Comparison of ENCODE assay signal across 8 cellular contexts in the genomic region with DNA sequence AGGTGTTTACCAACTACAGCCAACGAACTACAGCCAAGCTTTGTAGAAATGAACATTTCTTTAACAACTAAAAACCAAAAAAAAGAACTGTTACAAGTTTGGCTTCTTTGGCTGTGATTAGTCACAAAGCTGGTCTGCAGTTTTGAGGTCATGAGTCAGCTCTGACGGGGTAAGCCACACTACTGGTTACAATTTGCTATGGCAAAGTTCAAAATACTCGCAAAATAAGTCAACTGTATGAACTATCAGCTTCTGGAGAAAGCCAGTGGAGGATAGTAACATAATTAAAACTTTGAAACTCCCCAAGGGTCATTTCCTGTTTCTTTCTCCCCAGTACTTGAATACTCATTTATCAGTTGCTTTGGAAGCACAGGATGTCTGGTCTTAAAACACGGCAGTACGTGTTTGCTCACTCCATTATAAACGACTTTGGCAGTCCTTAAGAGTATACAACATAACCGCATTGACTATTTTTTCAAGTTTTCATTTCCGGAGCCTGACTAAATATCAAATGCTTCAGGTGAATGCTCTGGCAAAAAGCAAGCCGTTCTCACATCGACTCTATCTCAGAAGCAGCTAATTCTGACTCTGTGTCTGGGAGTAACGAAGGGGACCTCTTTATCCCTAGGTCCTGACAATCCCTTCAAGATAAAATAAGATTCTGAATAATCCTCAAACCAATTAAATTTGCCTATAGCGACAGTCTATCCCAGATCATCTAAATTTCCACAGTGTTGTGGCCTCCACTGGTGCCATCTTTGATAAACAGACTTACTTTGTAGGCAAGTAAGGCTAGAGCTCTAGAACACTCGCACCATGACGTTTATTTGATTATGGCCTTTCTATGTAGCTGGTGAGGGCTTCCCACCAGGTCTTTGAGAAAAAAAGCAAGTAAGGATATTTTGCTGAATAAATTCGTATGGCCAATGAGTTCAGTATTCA. TPM values are rescaled to one million over a fixed set of nuclear protein-coding genes. Genes with fewer than 3 reads are reported as not detected.
DNase-seq lines count a peak whose midpoint lies in the region; ATAC-seq, FAIRE-seq and TF ChIP-seq lines count a peak whose summit lies in the region.

No MANE protein-coding gene starts in this region.

- no peaks in the 10 kb centered on the region for H3K36me3 Mint-ChIP-seq in stimulated activated memory B cell treated with anti-CD40 and anti-IgM and Interleukin-4, amounts not matched to agents 10 μg/mL and 1 μg/mL and 100 μg/mL, for 72 hours

- H3K27ac Mint-ChIP-seq in stimulated activated memory B cell treated with anti-CD40 and anti-IgM and Interleukin-4, amounts not matched to agents 10 μg/mL and 1 μg/mL and 100 μg/mL, for 72 hours: peak overlapping the region; percentile 73

- no peaks in the 10 kb centered on the region for H3K27me3 ChIP-seq in RWPE2 (ENCODE audit: insufficient read depth, poor library complexity, severe bottlenecking)
- no peaks in the 10 kb centered on the region for H3K27me3 ChIP-seq in adipocyte (replicated peaks; ENCODE audit: control insufficient read depth, insufficient read depth, low read length)

- peak overlapping the region; percentile 5 for H3K4me3 Mint-ChIP-seq in stimulated activated memory B cell treated with anti-CD40 and anti-IgM and Interleukin-4, amounts not matched to agents 10 μg/mL and 1 μg/mL and 100 μg/mL, for 72 hours

- H3K4me1 Mint-ChIP-seq in stimulated activated memory B cell treated with anti-CD40 and anti-IgM and Interleukin-4, amounts not matched to agents 10 μg/mL and 1 μg/mL and 100 μg/mL, for 72 hours: peaks cover 8% of the 10 kb centered on the region

- H3K36me3 ChIP-seq in RWPE2 (ENCODE audit: low read depth) (peaks cover 2% of the 10 kb centered on the region; the same call in 1 of the 2 replicates), adipocyte (ENCODE audit: control insufficient read depth, insufficient read depth, low read length, severe bottlenecking) (no peaks in the 10 kb centered on the region)

- no peak for TF ChIP-seq POLR2A in GM12891 (IDR thresholded peaks at IDR 0.05; ENCODE audit: low read depth, low read length)

- H3K4me3 ChIP-seq in RWPE2 (ENCODE audit: severe bottlenecking): no peak overlapping the region
- peak overlapping the region; percentile 31 for H3K4me3 ChIP-seq in adipocyte (ENCODE audit: low read length)
- no peak overlapping the region for H3K4me3 ChIP-seq in coronary artery

- FAIRE-seq in GM12891 (lab: Jason Lieb, UNC): peak; percentile 52

- DNase-seq in GM12891 (ENCODE audit: insufficient read length, low spot score): no peak
- DNase-seq in RWPE2 (ENCODE audit: low spot score): peak; percentile 82
- peak; percentile 90 for DNase-seq in adipocyte (ENCODE audit: low read depth)
- peak; percentile 66 to 99 for DNase-seq in lung microvascular endothelial cell (ENCODE audit: low read depth in 2 of 2)
- DNase-seq in coronary artery (ENCODE audit: low spot score): no peak
- no peak for DNase-seq in NCI-H1694 treated with DMSO at 0.1 percent for 48 hours (lab: John Stamatoyannopoulos, UW)

- peaks cover 56% of the 10 kb centered on the region for H3K4me1 ChIP-seq in RWPE2 (ENCODE audit: insufficient read depth, poor library complexity, severe bottlenecking)
- peaks cover 34% of the 10 kb centered on the region for H3K4me1 ChIP-seq in adipocyte (ENCODE audit: control insufficient read depth, insufficient read depth, low read length)

- H3K27ac ChIP-seq in RWPE2 (ENCODE audit: poor library complexity, severe bottlenecking) (peak overlapping the region; percentile 100), coronary artery (peak overlapping the region in 1 of 2 donors; percentile 56)

- TF ChIP-seq CTCF in RWPE2 (IDR thresholded peaks at IDR 0.05; ENCODE audit: poor library complexity, severe bottlenecking) (no peak), coronary artery (IDR thresholded peaks at IDR 0.05) (no peak)

- H3K9me3 ChIP-seq in RWPE2 (ENCODE audit: severe bottlenecking) (no peaks in the 10 kb centered on the region), adipocyte (ENCODE audit: control insufficient read depth, low read length) (no peaks in the 10 kb centered on the region)

- peaks cover 12% of the 10 kb centered on the region for H3K27me3 Mint-ChIP-seq in stimulated activated memory B cell treated with anti-CD40 and anti-IgM and Interleukin-4, amounts not matched to agents 10 μg/mL and 1 μg/mL and 100 μg/mL, for 72 hours

- peak overlapping the region; percentile 24 for H3K9ac ChIP-seq in adipocyte (ENCODE audit: low read length)

- ATAC-seq in HG02884 (IDR thresholded peaks at IDR 0.05; ENCODE audit: unreplicated experiment): peak; percentile 41
- peak; percentile 71 for ATAC-seq in RWPE2 (ENCODE audit: low read depth)
- ATAC-seq in stimulated activated memory B cell treated with anti-CD40 and anti-IgM and Interleukin-4, amounts not matched to agents 10 μg/mL and 1 μg/mL and 100 μg/mL, for 72 hours: peak; percentile 83

- H3K9me3 Mint-ChIP-seq in stimulated activated memory B cell treated with anti-CD40 and anti-IgM and Interleukin-4, amounts not matched to agents 10 μg/mL and 1 μg/mL and 100 μg/mL, for 72 hours: no peaks in the 10 kb centered on the region

TF ChIP-seq in GM12891, 5 proteins besides CTCF, POLR2A, EP300 and RAD21:
- TF ChIP-seq SPI1 (IDR thresholded peaks at IDR 0.05; ENCODE audit: low read depth, low read length): peak; percentile 27; the same call in 1 of the 2 replicates
- TF ChIP-seq POLR2AphosphoS5 (IDR thresholded peaks at IDR 0.05; ENCODE audit: low read depth, low read length): no peak
- TF ChIP-seq PAX5 (IDR thresholded peaks at IDR 0.05; ENCODE audit: insufficient read depth, low read length, severe bottlenecking): no peak
- no peak for TF ChIP-seq TAF1 (IDR thresholded peaks at IDR 0.05; ENCODE audit: low read depth, low read length)
- no peak for TF ChIP-seq POU2F2 (IDR thresholded peaks at IDR 0.05; ENCODE audit: low read depth, low read length)

RNA-seq across cellular contexts. Expression of a gene that starts 10.6 kb away (rescaled TPM):
- polyA plus RNA-seq in GM12891 (2012; ENCODE audit: low read depth, missing spikeins): 0.99 TPM
- total RNA-seq in lung microvascular endothelial cell: 13.1 and 16.1 TPM in 2 replicates

Comparison
In these comparisons a context has a peak if more than half of its experiments do, and no peak if none do; other contexts are left out.
1. DNase-seq: peak in RWPE2 (single experiment), adipocyte (single experiment) and lung microvascular endothelial cell (2 of 2); none in GM12891 (single experiment), coronary artery (single experiment) and NCI-H1694 treated with DMSO at 0.1 percent for 48 hours (single experiment).
2. Peak in every context shown above with its lines, with median percentiles within 50 percentile points of each other: ATAC-seq.